Comparison of ENCODE assay signal across 8 cellular contexts in the genomic region with DNA sequence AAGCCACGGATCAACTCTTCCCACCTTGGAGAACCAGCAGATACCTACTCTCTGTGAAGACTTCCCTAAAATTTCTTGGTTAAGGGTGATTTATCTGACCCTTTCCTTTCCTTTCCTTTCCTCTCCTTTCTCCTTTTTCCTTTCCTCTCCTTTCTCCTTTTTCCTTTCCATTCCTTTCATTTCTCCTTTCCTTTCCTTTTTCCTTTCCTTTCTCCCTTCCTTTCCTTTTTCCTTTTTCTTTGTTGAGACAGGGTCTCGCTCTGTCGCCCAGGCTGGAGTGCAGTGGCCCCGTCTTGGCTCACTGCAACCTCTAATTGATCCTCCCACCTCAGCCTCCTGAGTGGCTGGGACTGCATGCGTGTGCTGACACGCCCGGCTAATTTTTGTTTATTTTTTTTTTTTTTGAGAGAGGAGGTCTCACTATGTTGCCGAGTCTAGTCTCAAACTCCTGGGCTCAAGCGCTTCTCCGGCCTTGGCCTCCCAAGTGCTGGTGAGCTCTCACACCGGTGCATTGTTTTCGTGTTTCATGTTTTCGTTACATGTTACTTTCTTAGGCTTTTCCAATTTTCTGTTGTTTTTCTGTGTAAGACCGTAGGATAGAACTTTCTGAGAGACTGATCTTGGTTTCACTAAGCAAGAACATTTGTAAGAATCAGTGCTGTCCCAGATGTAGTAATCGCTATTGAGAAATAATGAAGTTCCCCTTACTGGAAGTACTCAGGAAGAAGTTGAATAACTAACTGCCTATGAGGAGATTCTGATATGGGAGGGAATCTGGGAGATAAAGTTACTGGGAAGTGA. TPM values are rescaled to one million over a fixed set of nuclear protein-coding genes. Genes with fewer than 3 reads are reported as not detected.
DNase-seq lines count a peak whose midpoint lies in the region; TF ChIP-seq lines count a peak whose summit lies in the region.

No MANE protein-coding gene starts in this region.

- no peak for TF ChIP-seq EP300 in suprapubic skin (IDR thresholded peaks at IDR 0.05)

- TF ChIP-seq CTCF in suprapubic skin (IDR thresholded peaks at IDR 0.05) = no peak

- peak overlapping the region; percentile 99 for H3K27ac ChIP-seq in suprapubic skin

- DNase-seq in EL (peak; percentile 63), LHCN-M2 (ENCODE audit: low read depth) (peak; percentile 53), astrocyte of the hippocampus (ENCODE audit: low read depth, low spot score) (peak; percentile 17), kidney tubule cell (ENCODE audit: low spot score) (peak; percentile 57), suprapubic skin (ENCODE audit: low spot score in 2 of 2) (no peak), HEK293T (ENCODE audit: extremely low spot score) (no peak), KG1 (lab: John Stamatoyannopoulos, UW) (no peak)
- DNase-seq in stimulated activated CD4-positive, alpha-beta T cell treated with anti-CD3 and anti-CD28 coated beads, Interleukin-4, amount 100 ng/mL, for 1 hour = no peak

- no peaks in the 10 kb centered on the region for H3K9me3 ChIP-seq in suprapubic skin

- CTCF ChIA-PET in HEK293T (lab: Yijun Ruan, JAX) = interaction anchor here (0.5 to 1.3 kb wide), 2 partner anchors 51 to 903 kb away, joined by 3 read pairs; no protein-coding TSS in a partner anchor

- no peaks in the 10 kb centered on the region for H3K27me3 ChIP-seq in suprapubic skin

- peak overlapping the region; percentile 97 for H3K4me3 ChIP-seq in suprapubic skin

- WGBS in suprapubic skin = 51% methylated on average over 15 of the region's 15 CpGs

- H3K4me1 ChIP-seq in suprapubic skin = peaks cover 35% of the 10 kb centered on the region

- POLR2A ChIA-PET in HEK293T (lab: Yijun Ruan, JAX) = interaction anchor here (0.7 to 0.8 kb wide), 3 partner anchors 12 to 159 kb away, joined by 3 to 6 read pairs (median 3); no protein-coding TSS in a partner anchor

- peak in 1 of 2 donors; percentile 58 for TF ChIP-seq POLR2A in suprapubic skin (IDR thresholded peaks at IDR 0.05)

- peaks cover 5% of the 10 kb centered on the region for H3K36me3 ChIP-seq in suprapubic skin

TF ChIP-seq in HEK293T, 16 proteins besides CTCF, POLR2A, EP300 and RAD21:
- TF ChIP-seq ARNT (IDR thresholded peaks at IDR 0.05) (no peak), CTBP1 (IDR thresholded peaks at IDR 0.05; ENCODE audit: borderline replicate concordance) (no peak), FOXA1 (IDR thresholded peaks at IDR 0.05) (no peak), SP1 (IDR thresholded peaks at IDR 0.05) (no peak), SUZ12 (IDR thresholded peaks at IDR 0.05) (no peak), NFRKB (IDR thresholded peaks at IDR 0.05) (no peak), TARDBP (IDR thresholded peaks at IDR 0.05) (no peak), FOXM1 (IDR thresholded peaks at IDR 0.05; ENCODE audit: borderline replicate concordance) (no peak), ZNF384 (IDR thresholded peaks at IDR 0.05) (no peak)
- TF ChIP-seq, protein P1, sequence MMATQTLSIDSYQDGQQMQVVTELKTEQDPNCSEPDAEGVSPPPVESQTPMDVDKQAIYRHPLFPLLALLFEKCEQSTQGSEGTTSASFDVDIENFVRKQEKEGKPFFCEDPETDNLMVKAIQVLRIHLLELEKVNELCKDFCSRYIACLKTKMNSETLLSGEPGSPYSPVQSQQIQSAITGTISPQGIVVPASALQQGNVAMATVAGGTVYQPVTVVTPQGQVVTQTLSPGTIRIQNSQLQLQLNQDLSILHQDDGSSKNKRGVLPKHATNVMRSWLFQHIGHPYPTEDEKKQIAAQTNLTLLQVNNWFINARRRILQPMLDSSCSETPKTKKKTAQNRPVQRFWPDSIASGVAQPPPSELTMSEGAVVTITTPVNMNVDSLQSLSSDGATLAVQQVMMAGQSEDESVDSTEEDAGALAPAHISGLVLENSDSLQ (IDR thresholded peaks at IDR 0.05) = no peak

RNA-seq across cellular contexts. Expression of gene TMEM165, which starts 2.0 kb away (rescaled TPM):
- 176 and 184 TPM in 2 replicates for total RNA-seq in LHCN-M2 (2014; rRNA removed)
- polyA plus RNA-seq in LHCN-M2 (2012) = 54.1 TPM
- 100 to 1,000 TPM in 2 of 4 donors, 10 to 100 TPM in 2; 82.5 to 129 (median 98.3) TPM for total RNA-seq in suprapubic skin

RNA-seq across cellular contexts. Expression of gene SRD5A3, which starts 51.7 kb away (rescaled TPM):
- 24.4 and 26.4 TPM in 2 replicates for total RNA-seq in LHCN-M2 (2014; rRNA removed)
- polyA plus RNA-seq in LHCN-M2 (2012) = 26.5 TPM
- total RNA-seq in suprapubic skin = 10 to 100 TPM in 3 of 4 donors, 1 to 10 TPM in 1; 9.3 to 24.8 (median 17.1) TPM

Comparison
In these comparisons a context has a peak if more than half of its experiments do, and no peak if none do; other contexts are left out.
1. DNase-seq: peak in EL (single experiment), LHCN-M2 (single experiment), astrocyte of the hippocampus (single experiment) and kidney tubule cell (single experiment); none in suprapubic skin (0 of 2), HEK293T (single experiment), stimulated activated CD4-positive, alpha-beta T cell treated with anti-CD3 and anti-CD28 coated beads, Interleukin-4, amount 100 ng/mL, for 1 hour (single experiment) and KG1 (single experiment).